Comparison of ENCODE assay signal across 34 cellular contexts in the genomic region with DNA sequence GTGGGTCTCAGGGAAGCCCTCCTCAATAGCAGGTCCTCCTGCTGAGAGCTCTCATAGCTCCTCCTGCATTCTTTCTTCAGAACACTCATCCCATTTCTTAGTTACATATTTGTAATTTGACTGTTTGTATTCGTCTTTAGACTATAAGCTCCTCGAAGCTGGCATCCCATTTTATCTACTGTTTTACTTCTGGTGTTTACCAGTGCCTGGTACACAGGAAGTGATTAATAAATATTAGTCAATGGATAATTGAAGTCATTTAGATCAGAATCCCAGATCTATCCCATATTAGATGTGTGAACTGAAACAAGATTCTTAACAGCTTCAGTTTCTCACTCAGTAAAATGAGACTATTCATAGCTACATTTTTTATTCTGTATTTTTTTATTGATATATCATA.
"Had no signal": no experiment of that assay in that cellular context is flagged by ENCODE, and none has a peak within 500 bp of the region (broad histone marks: within the 10 kb centered on the region; RNA-seq: fewer than 3 reads in every experiment).

No MANE protein-coding gene starts in this region.

- H3K9me3 ChIP-seq: adrenal gland, ascending aorta, mucosa of descending colon, pancreas, psoas muscle, right atrium auricular region, stomach, thyroid gland had no signal

- H3K27me3 ChIP-seq: adrenal gland, ascending aorta, cardiac muscle cell, dorsolateral prefrontal cortex, pancreas, right atrium auricular region, stomach, thyroid gland had no signal

- H3K4me3 ChIP-seq: adrenal gland, ascending aorta, cardiac muscle cell, coronary artery, dorsolateral prefrontal cortex, mucosa of descending colon, pancreas, psoas muscle, right atrium auricular region, stomach, thyroid gland had no signal

- H3K36me3 ChIP-seq: WERI-Rb-1 had no signal

- ATAC-seq: mucosa of descending colon; natural killer cell treated with Interleukin-12 subunit alpha and Interleukin-12 subunit beta and Interleukin-15 and Interleukin-18, amount 100 ng/mL, for 72 hours; stimulated activated naive B cell treated with anti-CD40 and anti-IgM and Interleukin-4, amounts not matched to agents 10 μg/mL and 1 μg/mL and 100 μg/mL, for 72 hours; T-helper 17 cell had no signal

- DNase-seq: activated CD4-positive, alpha-beta memory T cell treated with anti-CD3 and anti-CD28 coated beads for 36 hours; activated CD4-positive, alpha-beta T cell treated with anti-CD3 and anti-CD28 coated beads, Interleukin-2, amount 10 ng/mL, durations not matched to agents 24 days and 14 days; activated CD4-positive, CD25-positive, alpha-beta regulatory T cell treated with anti-CD3 and anti-CD28 coated beads, Interleukin-2, amount 50 U/mL, for 72 hours; activated CD8-positive, alpha-beta memory T cell treated with anti-CD3 and anti-CD28 coated beads, Interleukin-2, amount 50 U/mL, for 4 hours; activated effector memory CD4-positive, alpha-beta T cell treated with anti-CD3 and anti-CD28 coated beads, Interleukin-2, amount 50 U/mL, for 16 hours; activated naive CD4-positive, alpha-beta T cell treated with anti-CD3 and anti-CD28 coated beads for 36 hours; activated naive CD8-positive, alpha-beta T cell treated with anti-CD3 and anti-CD28 coated beads for 36 hours; activated T-cell treated with anti-CD3 and anti-CD28 coated beads, Interleukin-2, amount 50 U/mL, for 1 hour; adrenal gland; cerebellar nuclear complex; dorsolateral prefrontal cortex; effector memory CD4-positive, alpha-beta T cell; erythroblast; head of caudate nucleus; hippocampal formation; left cardiac atrium; mucosa of descending colon; pancreas; psoas muscle; stimulated activated CD4-positive, alpha-beta T cell treated with anti-CD3 and anti-CD28 coated beads, Interleukin-15, amount 100 ng/mL, for 24 hours; stimulated activated CD4-positive, alpha-beta T cell treated with anti-CD3 and anti-CD28 coated beads, Interleukin-2, amount 100 ng/mL, for 24 hours; stimulated activated naive B cell treated with anti-CD40 and anti-IgM and Interleukin-4, amounts not matched to agents 10 μg/mL and 1 μg/mL and 100 μg/mL, for 72 hours; stomach; T-helper 17 cell; T1000; thyroid gland; WERI-Rb-1 had no signal

- FAIRE-seq: keratinocyte, pancreas, urothelium cell line had no signal

- H3K27ac ChIP-seq: ascending aorta, cardiac muscle cell, coronary artery, psoas muscle, right atrium auricular region, thyroid gland, WERI-Rb-1 had no signal
